Comparison of ENCODE assay signal across 1 cellular context in genomic region chr4:9937078-9937477, GRCh38.
TF ChIP-seq lines count a peak whose summit lies in the region.

No MANE protein-coding gene starts in this region.

TF ChIP-seq in SK-N-SH treated with all-trans-retinoic acid at 6 μM for 48 hours, 23 proteins besides CTCF, POLR2A, EP300 and RAD21 (continued from another document):
- TF ChIP-seq ZNF8 (CRISPR knock-in tag; IDR thresholded peaks at IDR 0.05) (no peak), ZC3H10 (CRISPR knock-in tag; IDR thresholded peaks at IDR 0.05) (no peak), PPARA (CRISPR knock-in tag; IDR thresholded peaks at IDR 0.05; ENCODE audit: borderline replicate concordance) (no peak), RARB (CRISPR knock-in tag; IDR thresholded peaks at IDR 0.05) (no peak)
